In the genomic region with DNA sequence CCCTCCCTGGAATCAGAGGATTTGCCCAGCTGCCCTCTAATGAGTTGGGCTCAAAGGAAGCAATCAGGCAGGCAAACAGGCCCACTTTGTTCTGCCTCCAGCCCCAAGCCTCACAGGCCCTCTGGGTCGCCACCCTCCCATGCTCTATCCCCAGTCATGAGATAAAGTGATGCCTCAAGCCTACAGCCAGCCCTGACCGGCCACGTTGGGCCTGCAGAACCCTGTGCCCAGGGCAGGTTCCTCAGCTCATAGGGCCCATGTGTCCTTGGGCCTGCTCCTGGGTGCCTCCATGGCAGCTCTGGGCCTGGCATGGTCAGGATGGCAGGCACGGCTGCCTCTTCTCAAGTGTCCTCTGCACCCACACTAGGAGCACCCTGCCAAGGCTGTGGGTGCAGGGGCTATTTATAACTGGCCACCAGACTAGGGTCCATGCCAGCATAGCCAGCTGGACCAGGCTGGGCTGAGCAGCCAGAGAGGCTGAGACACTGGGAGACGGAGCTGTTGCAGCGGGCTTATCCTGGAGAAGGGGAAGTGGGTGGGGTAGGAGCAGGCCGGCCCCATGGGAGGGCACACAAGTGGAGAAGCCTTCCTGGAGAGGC, we compare ENCODE assay signal across 10 cellular contexts. TPM values are rescaled to one million over a fixed set of nuclear protein-coding genes. Genes with fewer than 3 reads are reported as not detected.
DNase-seq lines count a peak whose midpoint lies in the region; ATAC-seq lines count a peak whose summit lies in the region.
"Had no signal": no experiment of that assay in that cellular context is flagged by ENCODE, and none has a peak within 500 bp of the region (broad histone marks: within the 10 kb centered on the region; RNA-seq: fewer than 3 reads in every experiment).

No MANE protein-coding gene starts in this region.

- POLR2A ChIA-PET in activated CD8-positive, alpha-beta T cell treated with anti-CD3 and anti-CD28 coated beads, Interleukin-2, amount 10 ng/mL, durations not matched to agents 7 days and 5 days (lab: Charles Lee), result interaction anchor here (1.0 to 12.2 kb wide), 4 partner anchors 8 to 19 kb away, joined by 3 to 272 read pairs (median 6); partner anchors contain the start of gene HDAC7

- peak; percentile 46 for DNase-seq in CD1c-positive myeloid dendritic cell (ENCODE audit: extremely low spot score)
- no peak for DNase-seq in activated CD8-positive, alpha-beta T cell treated with anti-CD3 and anti-CD28 coated beads, Interleukin-2, amount 10 ng/mL, durations not matched to agents 7 days and 5 days
- DNase-seq in cardiac septum (ENCODE audit: low spot score), result peak; percentile 88
- DNase-seq in putamen (ENCODE audit: low spot score), result peak; percentile 85
- no peak for DNase-seq in KG1 (lab: John Stamatoyannopoulos, UW)
- DNase-seq in T-helper 9 cell, result no peak
- no peak for DNase-seq in SKM-1 (lab: John Stamatoyannopoulos, UW; ENCODE audit: unreplicated experiment)
- DNase-seq: glutamatergic neuron, T-helper 2 cell had no signal

- CTCF ChIA-PET in activated CD8-positive, alpha-beta T cell treated with anti-CD3 and anti-CD28 coated beads, Interleukin-2, amount 10 ng/mL, durations not matched to agents 7 days and 5 days (lab: Charles Lee), result interaction anchor here (1.4 to 27.1 kb wide), 4 partner anchors 10 to 35 kb away, joined by 3 to 1049 read pairs (median 75); partner anchors contain the start of gene HDAC7

- no peaks in the 10 kb centered on the region for H3K9me3 Mint-ChIP-seq in activated CD8-positive, alpha-beta T cell treated with anti-CD3 and anti-CD28 coated beads, Interleukin-2, amount 10 ng/mL, durations not matched to agents 7 days and 5 days (ENCODE audit: insufficient read depth)

- H3K36me3 Mint-ChIP-seq in activated CD8-positive, alpha-beta T cell treated with anti-CD3 and anti-CD28 coated beads, Interleukin-2, amount 10 ng/mL, durations not matched to agents 7 days and 5 days (ENCODE audit: low read depth), result peaks cover 48% of the 10 kb centered on the region

- intact Hi-C loops in cardiac septum (cut with DNase I), result loop anchor here (2.0 kb wide), 1 partner anchor 37 kb away; no protein-coding TSS in a partner anchor

- peaks cover 67% of the 10 kb centered on the region for H3K4me1 Mint-ChIP-seq in activated CD8-positive, alpha-beta T cell treated with anti-CD3 and anti-CD28 coated beads, Interleukin-2, amount 10 ng/mL, durations not matched to agents 7 days and 5 days (ENCODE audit: low read depth)

- peak overlapping the region; percentile 72 for H3K27ac Mint-ChIP-seq in activated CD8-positive, alpha-beta T cell treated with anti-CD3 and anti-CD28 coated beads, Interleukin-2, amount 10 ng/mL, durations not matched to agents 7 days and 5 days

- H3K27me3 Mint-ChIP-seq in activated CD8-positive, alpha-beta T cell treated with anti-CD3 and anti-CD28 coated beads, Interleukin-2, amount 10 ng/mL, durations not matched to agents 7 days and 5 days (ENCODE audit: low read depth), result no peaks in the 10 kb centered on the region

- no peak overlapping the region for H3K4me3 Mint-ChIP-seq in activated CD8-positive, alpha-beta T cell treated with anti-CD3 and anti-CD28 coated beads, Interleukin-2, amount 10 ng/mL, durations not matched to agents 7 days and 5 days

- ATAC-seq in activated CD8-positive, alpha-beta T cell treated with anti-CD3 and anti-CD28 coated beads, Interleukin-2, amount 10 ng/mL, durations not matched to agents 7 days and 5 days, result no peak
- no peak for ATAC-seq in HG03439 (IDR thresholded peaks at IDR 0.05; ENCODE audit: unreplicated experiment)

RNA-seq across cellular contexts. Expression of gene HDAC7, which starts 20.2 kb away (rescaled TPM):
- 100 to 1,000 TPM; 180 to 207 TPM for total RNA-seq in activated CD8-positive, alpha-beta T cell treated with anti-CD3 and anti-CD28 coated beads, Interleukin-2, amount 10 ng/mL, durations not matched to agents 7 days and 5 days
- 62.7 TPM for total RNA-seq in cardiac septum

RNA-seq across cellular contexts. Expression of gene SLC48A1, which starts 26.4 kb away (rescaled TPM):
- total RNA-seq in activated CD8-positive, alpha-beta T cell treated with anti-CD3 and anti-CD28 coated beads, Interleukin-2, amount 10 ng/mL, durations not matched to agents 7 days and 5 days, result 1 to 10 TPM; 7.0 to 8.1 TPM
- total RNA-seq in cardiac septum, result 20.7 TPM

RNA-seq across cellular contexts. Expression of gene RAPGEF3, which starts 40.8 kb away (rescaled TPM):
- total RNA-seq in activated CD8-positive, alpha-beta T cell treated with anti-CD3 and anti-CD28 coated beads, Interleukin-2, amount 10 ng/mL, durations not matched to agents 7 days and 5 days, result under 1 TPM in 1 of 2 experiments, not detected in 1; 0.24 TPM
- 26.3 TPM for total RNA-seq in cardiac septum

Comparison
In these comparisons a context has a peak if more than half of its experiments do, and no peak if none do; other contexts are left out.
1. DNase-seq: peak in CD1c-positive myeloid dendritic cell (single experiment), cardiac septum (single experiment) and putamen (single experiment); none in activated CD8-positive, alpha-beta T cell treated with anti-CD3 and anti-CD28 coated beads, Interleukin-2, amount 10 ng/mL, durations not matched to agents 7 days and 5 days (single experiment), KG1 (single experiment), T-helper 9 cell (single experiment) and SKM-1 (single experiment).
2. RNA of gene RAPGEF3, which starts 40.8 kb away (total RNA-seq): 26.3 TPM in cardiac septum (single experiment); 0.24 TPM in activated CD8-positive, alpha-beta T cell treated with anti-CD3 and anti-CD28 coated beads, Interleukin-2, amount 10 ng/mL, durations not matched to agents 7 days and 5 days; every median in the first group is over 10 times any median in the second.